In genomic region chr2:1750270-1750934, GRCh38 we compare ENCODE assay signal across 13 cellular contexts. TPM values are rescaled to one million over a fixed set of nuclear protein-coding genes. Genes with fewer than 3 reads are reported as not detected.
DNase-seq lines count a peak whose midpoint lies in the region; ATAC-seq, FAIRE-seq and TF ChIP-seq lines count a peak whose summit lies in the region.
"Had no signal": no experiment of that assay in that cellular context is flagged by ENCODE, and none has a peak within 500 bp of the region (broad histone marks: within the 10 kb centered on the region; RNA-seq: fewer than 3 reads in every experiment).

No MANE protein-coding gene starts in this region.

- peaks cover 8% of the 10 kb centered on the region for H3K36me3 Mint-ChIP-seq in mesothelial cell of epicardium
- no peaks in the 10 kb centered on the region for H3K36me3 Mint-ChIP-seq in activated T-helper 17 cell treated with anti-CD3 and anti-CD28 coated beads, Interleukin-2, amount 50 U/mL, for 72 hours (ENCODE audit: low read depth)
- H3K36me3 Mint-ChIP-seq: CD14-positive monocyte had no signal

- FAIRE-seq in HepG2 (lab: Jason Lieb, UNC), result no peak
- FAIRE-seq: A204.1, D721Med had no signal

- no peak for ATAC-seq in HepG2
- no peak for ATAC-seq in right lobe of liver
- no peak for ATAC-seq in activated T-helper 17 cell treated with anti-CD3 and anti-CD28 coated beads, Interleukin-2, amount 50 U/mL, for 72 hours (replicated peaks)
- no peak for ATAC-seq in GM21576 (IDR thresholded peaks at IDR 0.05; ENCODE audit: unreplicated experiment)

- peaks cover 15% of the 10 kb centered on the region for H3K4me1 Mint-ChIP-seq in mesothelial cell of epicardium
- H3K4me1 Mint-ChIP-seq in activated T-helper 17 cell treated with anti-CD3 and anti-CD28 coated beads, Interleukin-2, amount 50 U/mL, for 72 hours, result no peaks in the 10 kb centered on the region
- H3K4me1 Mint-ChIP-seq: CD14-positive monocyte had no signal

- peaks cover 27% of the 10 kb centered on the region for H3K27me3 Mint-ChIP-seq in mesothelial cell of epicardium (ENCODE audit: low read depth)
- H3K27me3 Mint-ChIP-seq in activated T-helper 17 cell treated with anti-CD3 and anti-CD28 coated beads, Interleukin-2, amount 50 U/mL, for 72 hours, result peaks cover 28% of the 10 kb centered on the region

- 12% methylated on average over 5 of the region's 5 CpGs for WGBS in HepG2 (ENCODE audit: low lambda C conversion rate)
- WGBS in right lobe of liver (ENCODE audit: insufficient coverage, low coverage, low lambda C conversion rate, missing lambda C conversion rate), result 26% methylated on average over 5 of the region's 5 CpGs

- no peaks in the 10 kb centered on the region for H3K4me1 ChIP-seq in HepG2 (ENCODE audit: insufficient read depth, low read length)
- no peaks in the 10 kb centered on the region for H3K4me1 ChIP-seq in right lobe of liver
- H3K4me1 ChIP-seq in PC-9 (replicated peaks; ENCODE audit: insufficient read depth), result 0 out of 2 replicates have a peak, but pooled peaks cover 6% of the 10 kb centered on the region

- H3K27ac ChIP-seq in HepG2 (ENCODE audit: extremely low read length, insufficient read depth, low read length), result no peak overlapping the region
- H3K27ac ChIP-seq in right lobe of liver, result no peak overlapping the region
- peak overlapping the region; percentile 68 for H3K27ac ChIP-seq in VCaP
- H3K27ac ChIP-seq in PC-9, result no peak overlapping the region
- H3K27ac ChIP-seq: SK-N-MC had no signal

- POLR2A ChIA-PET in HepG2 (lab: Yijun Ruan, JAX) (no interaction called here), PC-9 (lab: Charles Lee; ENCODE audit: unreplicated experiment) (interaction anchor here (0.6 kb wide), 1 partner anchor 10 kb away, joined by 5 read pairs; no protein-coding TSS in a partner anchor)

- H3K4me3 ChIP-seq in HepG2 (replicated peaks in 1 of 3; ENCODE audit: insufficient read depth in 1 of 3, low read depth in 2 of 3, low read length in 3 of 3) (no peak overlapping the region), right lobe of liver (no peak overlapping the region), PC-9 (no peak overlapping the region)
- H3K4me3 ChIP-seq: SK-N-MC had no signal

- H2AFZ ChIP-seq in HepG2 (ENCODE audit: low read length) (no peak overlapping the region), PC-9 (no peak overlapping the region)

- H3K36me3 ChIP-seq in HepG2 (replicated peaks in 1 of 2; ENCODE audit: control insufficient read depth in 1 of 2, insufficient read depth in 2 of 2, low read length in 2 of 2), result no peaks in the 10 kb centered on the region
- H3K36me3 ChIP-seq in right lobe of liver, result no peaks in the 10 kb centered on the region
- H3K36me3 ChIP-seq in PC-9 (ENCODE audit: low read depth), result no peaks in the 10 kb centered on the region

- H3K79me2 ChIP-seq in HepG2 (ENCODE audit: insufficient read depth, low read length) (no peaks in the 10 kb centered on the region), PC-9 (ENCODE audit: low read depth) (no peaks in the 10 kb centered on the region)

- H3K27ac Mint-ChIP-seq in mesothelial cell of epicardium, result peak overlapping the region; percentile 44
- no peak overlapping the region for H3K27ac Mint-ChIP-seq in activated T-helper 17 cell treated with anti-CD3 and anti-CD28 coated beads, Interleukin-2, amount 50 U/mL, for 72 hours
- H3K27ac Mint-ChIP-seq: CD14-positive monocyte had no signal

- TF ChIP-seq POLR2A in HepG2 (IDR thresholded peaks at IDR 0.05; ENCODE audit: insufficient read depth in 1 of 2, low read depth in 2 of 2, low read length in 2 of 2), result no peak
- no peak for TF ChIP-seq POLR2A in right lobe of liver (IDR thresholded peaks at IDR 0.05)

- CTCF ChIA-PET in HepG2 (lab: Yijun Ruan, JAX; ENCODE audit: low intra/inter-chr PET ratio, low total read pairs) (interaction anchor here (1.1 kb wide), 1 partner anchor 159 kb away, joined by 3 read pairs; no protein-coding TSS in a partner anchor), PC-9 (lab: Charles Lee) (interaction anchor here (0.6 to 0.8 kb wide), 2 partner anchors 196 to 200 kb away, joined by 3 to 7 read pairs; no protein-coding TSS in a partner anchor)

- H3K9me3 ChIP-seq in HepG2 (ENCODE audit: low read length), result no peaks in the 10 kb centered on the region
- H3K9me3 ChIP-seq in right lobe of liver, result no peaks in the 10 kb centered on the region
- no peaks in the 10 kb centered on the region for H3K9me3 ChIP-seq in PC-9 (ENCODE audit: insufficient read depth, low read depth)

- DNase-seq in HepG2 (ENCODE audit: low spot score) (no peak), right lobe of liver (no peak), mesothelial cell of epicardium (ENCODE audit: low spot score in 2 of 2, unreplicated experiment in 2 of 2) (no peak), PC-9 (no peak), NCI-H1436 (lab: John Stamatoyannopoulos, UW) (no peak)

- H3K4me3 Mint-ChIP-seq in mesothelial cell of epicardium, result no peak overlapping the region
- H3K4me3 Mint-ChIP-seq in activated T-helper 17 cell treated with anti-CD3 and anti-CD28 coated beads, Interleukin-2, amount 50 U/mL, for 72 hours, result no peak overlapping the region
- H3K4me3 Mint-ChIP-seq: CD14-positive monocyte, H9 had no signal

- TF ChIP-seq EP300 in HepG2 (IDR thresholded peaks at IDR 0.05; ENCODE audit: low read depth in 2 of 2, low read length in 2 of 2) (no peak), HepG2 (CRISPR knock-in tag; IDR thresholded peaks at IDR 0.05; ENCODE audit: borderline replicate concordance) (no peak)

- no peak overlapping the region for H3K9ac ChIP-seq in HepG2 (ENCODE audit: insufficient read depth, low read depth, low read length)

- H3K4me2 ChIP-seq in HepG2 (ENCODE audit: low read depth, low read length), result no peak overlapping the region
- no peak overlapping the region for H3K4me2 ChIP-seq in PC-9

- H4K20me1 ChIP-seq in HepG2 (ENCODE audit: insufficient read depth, low read length) (no peaks in the 10 kb centered on the region; the same call in 1 of the 2 replicates), PC-9 (ENCODE audit: insufficient read depth) (no peaks in the 10 kb centered on the region)

- in situ Hi-C loops in HepG2 (cut with HindIII; ENCODE audit: extremely low pct_ligation_motif_present, low pct_unique_long_range_greater_than_20kb), result no loop called here

- no peak for TF ChIP-seq RAD21 in HepG2 (CRISPR knock-in tag; IDR thresholded peaks at IDR 0.05)

- BruUV-seq in HepG2 (replicated peaks; lab: Mats Ljungman, UMichigan) (no TSS peak), PC-9 (replicated peaks; lab: Mats Ljungman, UMichigan) (no TSS peak)

- TF ChIP-seq CTCF in HepG2 (CRISPR knock-in tag; IDR thresholded peaks at IDR 0.05) (no peak), right lobe of liver (IDR thresholded peaks at IDR 0.05) (no peak), VCaP (conservative IDR thresholded peaks at IDR 0.05) (no peak), mesothelial cell of epicardium (IDR thresholded peaks at IDR 0.05; ENCODE audit: unreplicated experiment) (no peak), PC-9 (conservative IDR thresholded peaks at IDR 0.05) (no peak)

- H3K9me2 ChIP-seq in PC-9 (ENCODE audit: insufficient read depth), result no peaks in the 10 kb centered on the region

- H3K27me3 ChIP-seq in HepG2 (ENCODE audit: control insufficient read depth in 1 of 2, insufficient read depth in 2 of 2, low read length in 2 of 2) (peaks cover 0 to 42% of the 10 kb centered on the region in 2 experiments; a peak in 4 of 5 replicates), right lobe of liver (no peaks in the 10 kb centered on the region), PC-9 (ENCODE audit: insufficient read depth, low read depth) (peaks cover 10% of the 10 kb centered on the region)

- intact Hi-C loops in HepG2 (cut with micrococcal nuclease; ENCODE audit: unreplicated experiment), result no loop called here
- intact Hi-C loops in right lobe of liver (cut with DNase I), result no loop called here
- intact Hi-C loops in PC-9 (cut with micrococcal nuclease; ENCODE audit: unreplicated experiment), result loop anchor here (1.0 kb wide), 1 partner anchor 67 kb away; no protein-coding TSS in a partner anchor

- peaks cover 6% of the 10 kb centered on the region for H3K9me3 Mint-ChIP-seq in mesothelial cell of epicardium
- H3K9me3 Mint-ChIP-seq in activated T-helper 17 cell treated with anti-CD3 and anti-CD28 coated beads, Interleukin-2, amount 50 U/mL, for 72 hours, result no peaks in the 10 kb centered on the region

- H3F3A ChIP-seq in PC-9 (ENCODE audit: insufficient read depth, low read depth), result peaks cover 4% of the 10 kb centered on the region; the same call in 1 of the 2 replicates

TF ChIP-seq in HepG2, 621 proteins besides CTCF, POLR2A, EP300 and RAD21 (continues in another document):
- TF ChIP-seq PCBP2 (optimal IDR thresholded peaks at IDR 0.05; ENCODE audit: low read depth, low read length, poor library complexity, severe bottlenecking) (peak; percentile 98), NFIC (IDR thresholded peaks at IDR 0.05; ENCODE audit: low read length) (no peak)

RNA-seq across cellular contexts. Expression of gene PXDN, which starts 6.1 kb away (rescaled TPM):
- total RNA-seq in HepG2 (2016; rRNA removed; fragmentation: Illumina TruSeq; extraction: Trizol) (not detected in 2 replicates), right lobe of liver (10 to 100 TPM in 3 of 6 experiments, 1 to 10 TPM in 3; 5.5 to 21.0 (median 11.4) TPM), mesothelial cell of epicardium (274 to 292 TPM (median 277 TPM) in 3 replicates), PC-9 (2021) (91.1 and 92.2 TPM in 2 replicates)
- not detected in 2 replicates for total RNA-seq in HepG2 (2016; cell fraction: cytosol; rRNA removed; fragmentation: Illumina TruSeq; extraction: Trizol; ENCODE audit: low read depth)
- total RNA-seq in HepG2 (2016; cell fraction: insoluble cytoplasmic fraction; rRNA removed; fragmentation: Illumina TruSeq; extraction: Trizol), result not detected in 2 replicates
- total RNA-seq in HepG2 (2016; cell fraction: membrane; rRNA removed; fragmentation: Illumina TruSeq; extraction: Trizol), result not detected in 2 replicates
- total RNA-seq in HepG2 (2016; cell fraction: nucleus; rRNA removed; fragmentation: Illumina TruSeq; extraction: Trizol), result not detected in 2 replicates
- polyA plus RNA-seq in HepG2 (2011; rRNA removed), result not detected in 2 replicates
- 0.04 TPM in 1 of 2 replicates, not detected in the other for polyA plus RNA-seq in HepG2 (2011; cell fraction: cytosol; rRNA removed)
- not detected in 2 replicates for polyA plus RNA-seq in HepG2 (2011; cell fraction: nucleus; rRNA removed)
- polyA plus RNA-seq in HepG2 (2012), result not detected in 2 replicates
- not detected in 2 replicates for polyA plus RNA-seq in HepG2 (2016; cell fraction: cytosol; fragmentation: Illumina TruSeq; extraction: Trizol; ENCODE audit: low read depth)
- polyA plus RNA-seq in HepG2 (2016; cell fraction: insoluble cytoplasmic fraction; fragmentation: Illumina TruSeq; extraction: Trizol; ENCODE audit: low read depth), result not detected in 2 replicates
- polyA plus RNA-seq in HepG2 (2016; cell fraction: membrane; fragmentation: Illumina TruSeq; extraction: Trizol; ENCODE audit: low read depth), result not detected in 2 replicates
- polyA plus RNA-seq in HepG2 (2016; cell fraction: nucleus; fragmentation: Illumina TruSeq; extraction: Trizol; ENCODE audit: insufficient read depth, low read depth), result not detected in 2 replicates
- polyA minus RNA-seq in HepG2 (2011; rRNA and poly(A)+ RNA removed; ENCODE audit: low replicate concordance), result 8.0 TPM in 1 of 2 replicates, not detected in the other
- 0.53 TPM in 1 of 2 replicates, not detected in the other for polyA minus RNA-seq in HepG2 (2011; cell fraction: cytosol; rRNA and poly(A)+ RNA removed)
- polyA minus RNA-seq in HepG2 (2011; cell fraction: nucleus; rRNA and poly(A)+ RNA removed), result 0.26 TPM in 1 of 2 replicates, not detected in the other
- total RNA-seq in activated T-helper 17 cell treated with anti-CD3 and anti-CD28 coated beads, Interleukin-2, amount 50 U/mL, for 72 hours, result not detected
- polyA plus RNA-seq: CD14-positive monocyte had no signal

Comparison
In these comparisons a context has a peak if more than half of its experiments do, and no peak if none do; other contexts are left out.
1. RNA of gene PXDN, which starts 6.1 kb away (total RNA-seq): 274 to 292 TPM in mesothelial cell of epicardium, 91.1 to 92.2 TPM in PC-9 and 5.5 to 21.0 TPM in right lobe of liver; not detected in HepG2 and not detected in activated T-helper 17 cell treated with anti-CD3 and anti-CD28 coated beads, Interleukin-2, amount 50 U/mL, for 72 hours; every median in the first group is over 4 times any median in the second.